ENCODE assay signal across 13 cellular contexts in genomic region chr14:68451676-68452387, GRCh38.
DNase-seq lines count a peak whose midpoint lies in the region; FAIRE-seq and TF ChIP-seq lines count a peak whose summit lies in the region.
"Had no signal": no experiment of that assay in that cellular context is flagged by ENCODE, and none has a peak within 500 bp of the region (broad histone marks: within the 10 kb centered on the region; RNA-seq: fewer than 3 reads in every experiment).

No MANE protein-coding gene starts in this region.

- DNase-seq in GM12865 (ENCODE audit: low read depth), result peak; percentile 20
- no peak for DNase-seq in esophagus squamous epithelium (lab: John Stamatoyannopoulos, UW)
- DNase-seq in mesendoderm, result no peak
- no peak for DNase-seq in effector CD8-positive, alpha-beta T cell (lab: John Stamatoyannopoulos, UW)
- no peak for DNase-seq in D721Med (ENCODE audit: insufficient read length, low spot score)
- no peak for DNase-seq in GM10248 (ENCODE audit: extremely low spot score)
- DNase-seq in NCI-H2107 (lab: John Stamatoyannopoulos, UW), result no peak
- DNase-seq: activated CD4-positive, CD25-positive, alpha-beta regulatory T cell; immature natural killer cell; naive thymus-derived CD4-positive, alpha-beta T cell; NCI-H345 had no signal

- H2BK120ac ChIP-seq in mesendoderm (ENCODE audit: low read depth, low read length), result no peak overlapping the region

- peaks cover 4 to 33% (median 7%) of the 10 kb centered on the region in 3 donors for H3K4me1 ChIP-seq in esophagus squamous epithelium
- peaks cover 4% of the 10 kb centered on the region for H3K4me1 ChIP-seq in mesendoderm (ENCODE audit: control insufficient read depth, low read depth, low read length)
- peaks cover 2 to 31% (median 26%) of the 10 kb centered on the region in 5 donors for H3K4me1 ChIP-seq in subcutaneous abdominal adipose tissue (ENCODE audit: control insufficient read depth in 5 of 5, insufficient read depth in 5 of 5, low read length in 5 of 5)

- intact Hi-C loops in esophagus squamous epithelium (cut with DNase I), result no loop called here

- H3K27me3 ChIP-seq in esophagus squamous epithelium (no peaks in the 10 kb centered on the region), mesendoderm (ENCODE audit: insufficient read depth, low read length, poor library complexity) (no peaks in the 10 kb centered on the region), subcutaneous abdominal adipose tissue (ENCODE audit: control insufficient read depth in 5 of 5, insufficient read depth in 4 of 5, low read length in 5 of 5) (no peaks in the 10 kb centered on the region)

- 74 to 86% methylated on average over 4 to 5 of the region's 5 CpGs for WGBS in esophagus squamous epithelium, 2 donors
- no CpG with 5 or more reads among the region's 5 CpGs for WGBS in mesendoderm (ENCODE audit: extremely low coverage, insufficient coverage, low lambda C conversion rate)

- no peak overlapping the region for H3K23ac ChIP-seq in mesendoderm (ENCODE audit: low read length)

- no peak overlapping the region for H3K18ac ChIP-seq in mesendoderm (ENCODE audit: low read length)

- H3K79me2 ChIP-seq in mesendoderm (ENCODE audit: control insufficient read depth, insufficient read depth, low read length), result no peaks in the 10 kb centered on the region

- no peaks in the 10 kb centered on the region for H3K79me1 ChIP-seq in mesendoderm (ENCODE audit: low read length)

- H2BK5ac ChIP-seq in mesendoderm (ENCODE audit: low read length), result no peak overlapping the region

- no peak for FAIRE-seq in D721Med (lab: Jason Lieb, UNC)

- TF ChIP-seq POLR2A in esophagus squamous epithelium (IDR thresholded peaks at IDR 0.05), result no peak

- H4K5ac ChIP-seq in mesendoderm (ENCODE audit: low read length), result no peak overlapping the region

- H3K36me3 ChIP-seq in esophagus squamous epithelium, result no peaks in the 10 kb centered on the region
- no peaks in the 10 kb centered on the region for H3K36me3 ChIP-seq in mesendoderm (ENCODE audit: control insufficient read depth, insufficient read depth, low read length)
- H3K36me3 ChIP-seq in subcutaneous abdominal adipose tissue (ENCODE audit: control insufficient read depth in 5 of 5, insufficient read depth in 5 of 5, low read length in 5 of 5), result no peaks in the 10 kb centered on the region

- no peak overlapping the region for H3K4me3 ChIP-seq in GM12865 (ENCODE audit: low read depth, low read length)
- no peak overlapping the region for H3K4me3 ChIP-seq in esophagus squamous epithelium
- H3K4me3 ChIP-seq in mesendoderm (ENCODE audit: low read length), result no peak overlapping the region
- H3K4me3 ChIP-seq in subcutaneous abdominal adipose tissue (ENCODE audit: low read depth in 1 of 5, low read length in 5 of 5), result no peak overlapping the region
- H3K4me3 ChIP-seq: PC-9 had no signal

- H3K56ac ChIP-seq in mesendoderm (ENCODE audit: low read length), result no peak overlapping the region

- H3K9ac ChIP-seq in mesendoderm (ENCODE audit: low read length), result no peak overlapping the region
- peak overlapping the region in 2 of 5 donors; percentile 34 to 57 for H3K9ac ChIP-seq in subcutaneous abdominal adipose tissue (ENCODE audit: low read length in 5 of 5)

- H4K8ac ChIP-seq in mesendoderm (ENCODE audit: low read depth, low read length), result no peak overlapping the region

- TF ChIP-seq CTCF in GM12865 (IDR thresholded peaks at IDR 0.05; ENCODE audit: insufficient read depth, low read depth, low read length, missing control alignments) (no peak), esophagus squamous epithelium (IDR thresholded peaks at IDR 0.05) (no peak), D721Med (IDR thresholded peaks at IDR 0.05; ENCODE audit: insufficient read depth, missing control alignments) (no peak), GM10248 (IDR thresholded peaks at IDR 0.05; ENCODE audit: control extremely low read depth, extremely low read depth, low read depth, missing control alignments) (no peak)

- H2AK5ac ChIP-seq in mesendoderm (ENCODE audit: low read length), result no peak overlapping the region

- H2BK15ac ChIP-seq in mesendoderm (replicated peaks; ENCODE audit: low read depth), result no peak overlapping the region

- CTCF ChIA-PET in GM10248 (lab: Yijun Ruan, JAX), result interaction anchor here (1.6 kb wide), 1 partner anchor 9 kb away, joined by 5 read pairs; no protein-coding TSS in a partner anchor

- H3K9me3 ChIP-seq in esophagus squamous epithelium, result peaks cover 0 to 12% (median 0%) of the 10 kb centered on the region in 3 donors
- H3K9me3 ChIP-seq in subcutaneous abdominal adipose tissue (ENCODE audit: control insufficient read depth in 5 of 5, low read length in 5 of 5), result peaks cover 0 to 8% (median 6%) of the 10 kb centered on the region in 5 donors

- H3K27ac ChIP-seq in esophagus squamous epithelium (peak overlapping the region in 3 of 4 donors; percentile 18 to 66 (median 59)), mesendoderm (ENCODE audit: low read depth, low read length) (no peak overlapping the region), subcutaneous abdominal adipose tissue (ENCODE audit: low read depth, low read length) (peak overlapping the region; percentile 94)
- H3K27ac ChIP-seq: PC-9 had no signal

- H3K4ac ChIP-seq in mesendoderm (ENCODE audit: low read depth, low read length), result peak overlapping the region; percentile 65

- H3K4me2 ChIP-seq in mesendoderm (ENCODE audit: low read length), result no peak overlapping the region
- H3K4me2 ChIP-seq: PC-9 had no signal

- POLR2A ChIA-PET in GM10248 (lab: Yijun Ruan, JAX), result no interaction called here
